In genomic region chr4:80540785-80541469, GRCh38 we compare ENCODE assay signal across 1 cellular context.
TF ChIP-seq lines count a peak whose summit lies in the region.

No MANE protein-coding gene starts in this region.

TF ChIP-seq in GM12878, 131 proteins besides CTCF, POLR2A, EP300 and RAD21 (continued from another document and continues in another):
- no peak for TF ChIP-seq SPI1 (IDR thresholded peaks at IDR 0.05; ENCODE audit: borderline replicate concordance, insufficient read depth, low read depth, low read length)
- TF ChIP-seq WRNIP1 (IDR thresholded peaks at IDR 0.05; ENCODE audit: borderline replicate concordance, low read depth, low read length), result no peak
- 0 out of 2 replicates have a peak, but pooled peaks have one; percentile 41 for TF ChIP-seq ATF2 (IDR thresholded peaks at IDR 0.05; ENCODE audit: low read length)
- TF ChIP-seq ZSCAN29 (IDR thresholded peaks at IDR 0.05), result no peak
- TF ChIP-seq ZNF217 (IDR thresholded peaks at IDR 0.05), result peak; percentile 85; the same call in 1 of the 2 replicates
- no peak for TF ChIP-seq HCFC1 (IDR thresholded peaks at IDR 0.05; ENCODE audit: low read length)
- TF ChIP-seq DPF2 (IDR thresholded peaks at IDR 0.05), result peak; percentile 79
- no peak for TF ChIP-seq CREB1 (IDR thresholded peaks at IDR 0.05; ENCODE audit: low read depth)
- TF ChIP-seq HDAC6 (IDR thresholded peaks at IDR 0.05; ENCODE audit: unreplicated experiment), result no peak
- 0 out of 2 replicates have a peak, but pooled peaks have one; percentile 30 for TF ChIP-seq NR2F1 (conservative IDR thresholded peaks at IDR 0.05)
- peak; percentile 84; the same call in 1 of the 2 replicates for TF ChIP-seq FOXM1 (IDR thresholded peaks at IDR 0.05; ENCODE audit: low read depth, low read length)
- no peak for TF ChIP-seq JUND (IDR thresholded peaks at IDR 0.05; ENCODE audit: low read depth, low read length)
- no peak for TF ChIP-seq CEBPZ (IDR thresholded peaks at IDR 0.05; ENCODE audit: low read depth, low read length)
- no peak for TF ChIP-seq PAX5 (IDR thresholded peaks at IDR 0.05; ENCODE audit: borderline replicate concordance, low read depth, low read length)
- no peak for TF ChIP-seq ZBTB11 (CRISPR knock-in tag; IDR thresholded peaks at IDR 0.05)
- TF ChIP-seq ZBTB33 (IDR thresholded peaks at IDR 0.05), result no peak
- no peak for TF ChIP-seq NR2C2 (IDR thresholded peaks at IDR 0.05; ENCODE audit: borderline replicate concordance, control insufficient read depth, insufficient read length, low read depth)
- TF ChIP-seq KLF5 (IDR thresholded peaks at IDR 0.05; ENCODE audit: partially characterized antibody), result no peak
- TF ChIP-seq SMAD1 (IDR thresholded peaks at IDR 0.05; ENCODE audit: low read depth, partially characterized antibody), result no peak
- TF ChIP-seq CHD1 (IDR thresholded peaks at IDR 0.05; ENCODE audit: low read depth, low read length), result no peak
- no peak for TF ChIP-seq REST (IDR thresholded peaks at IDR 0.05; ENCODE audit: low read depth, low read length)
- no peak for TF ChIP-seq E2F8 (IDR thresholded peaks at IDR 0.05; ENCODE audit: low read depth, partially characterized antibody)
- TF ChIP-seq ATF7 (IDR thresholded peaks at IDR 0.05; ENCODE audit: low read depth), result peak; percentile 24; the same call in 1 of the 2 replicates
- TF ChIP-seq BCL11A (IDR thresholded peaks at IDR 0.05; ENCODE audit: low read depth, low read length), result peak; percentile 90
- no peak for TF ChIP-seq ETV6 (conservative IDR thresholded peaks at IDR 0.05 in 1 of 2, IDR thresholded peaks at IDR 0.05 in 1 of 2; ENCODE audit: borderline replicate concordance in 1 of 2, low read depth in 1 of 2)
- TF ChIP-seq CBX3 (IDR thresholded peaks at IDR 0.05; ENCODE audit: borderline replicate concordance, low read depth), result no peak
- no peak for TF ChIP-seq ZNF24 (IDR thresholded peaks at IDR 0.05)
- no peak for TF ChIP-seq BRCA1 (IDR thresholded peaks at IDR 0.05; ENCODE audit: low read depth, low read length)
- TF ChIP-seq E2F4 (IDR thresholded peaks at IDR 0.05; ENCODE audit: low read depth, low read length), result no peak
- TF ChIP-seq NR2C1 (IDR thresholded peaks at IDR 0.05), result no peak
- no peak for TF ChIP-seq YBX1 (IDR thresholded peaks at IDR 0.05)
- TF ChIP-seq BMI1 (IDR thresholded peaks at IDR 0.05; ENCODE audit: borderline replicate concordance), result peak; percentile 67
- no peak for TF ChIP-seq ZNF207 (IDR thresholded peaks at IDR 0.05; ENCODE audit: borderline replicate concordance)
- no peak for TF ChIP-seq E4F1 (IDR thresholded peaks at IDR 0.05; ENCODE audit: borderline replicate concordance, partially characterized antibody)
- TF ChIP-seq NFIC (IDR thresholded peaks at IDR 0.05; ENCODE audit: low read depth, low read length), result peak; percentile 89
- no peak for TF ChIP-seq SMARCA5 (IDR thresholded peaks at IDR 0.05)
